ENCODE assay signal across 9 cellular contexts in genomic region chr15:38853608-38854007, GRCh38.
DNase-seq lines count a peak whose midpoint lies in the region; ATAC-seq and TF ChIP-seq lines count a peak whose summit lies in the region.
"Had no signal": no experiment of that assay in that cellular context is flagged by ENCODE, and none has a peak within 500 bp of the region (broad histone marks: within the 10 kb centered on the region; RNA-seq: fewer than 3 reads in every experiment).

No MANE protein-coding gene starts in this region.

- H3K27me3 ChIP-seq in Caco-2 (replicated peaks; ENCODE audit: control insufficient read depth, insufficient read depth, low read length), result no peaks in the 10 kb centered on the region
- H3K27me3 ChIP-seq in lower lobe of right lung (ENCODE audit: low read depth), result no peaks in the 10 kb centered on the region

- intact Hi-C loops in Caco-2 (cut with micrococcal nuclease; ENCODE audit: unreplicated experiment) (loop anchor here (1.0 kb wide), 2 partner anchors 36 to 146 kb away; no protein-coding TSS in a partner anchor), lower lobe of right lung (cut with DNase I) (no loop called here)

- no peaks in the 10 kb centered on the region for H3K27me3 Mint-ChIP-seq in Caco-2 (ENCODE audit: insufficient read depth, unreplicated experiment)

- H3K9me3 ChIP-seq in Caco-2, result no peaks in the 10 kb centered on the region
- no peaks in the 10 kb centered on the region for H3K9me3 ChIP-seq in lower lobe of right lung

- peak; percentile 51 to 65 for DNase-seq in Caco-2
- DNase-seq in LHCN-M2 (ENCODE audit: low read depth), result peak; percentile 45
- peak; percentile 25 to 34 for DNase-seq in activated T-cell treated with anti-CD3 and anti-CD28 coated beads, Interleukin-2, amount 50 U/mL, for 48 hours
- no peak for DNase-seq in lower lobe of right lung
- DNase-seq in NOMO-1 treated with DMSO at 0.1 percent for 48 hours (lab: John Stamatoyannopoulos, UW; ENCODE audit: unreplicated experiment), result no peak
- DNase-seq in RPMI8226, result no peak
- DNase-seq: activated CD8-positive, alpha-beta memory T cell treated with anti-CD3 and anti-CD28 coated beads, Interleukin-2, amount 10 ng/mL, durations not matched to agents 7 days and 5 days had no signal

- H3K9me3 Mint-ChIP-seq in Caco-2 (ENCODE audit: unreplicated experiment), result no peaks in the 10 kb centered on the region

- H3K27ac Mint-ChIP-seq in Caco-2 (ENCODE audit: unreplicated experiment), result no peak overlapping the region
- H3K27ac Mint-ChIP-seq: activated CD8-positive, alpha-beta memory T cell treated with anti-CD3 and anti-CD28 coated beads, Interleukin-2, amount 10 ng/mL, durations not matched to agents 7 days and 5 days had no signal

- H3K36me3 ChIP-seq in Caco-2 (ENCODE audit: control insufficient read depth, insufficient read depth, low read length), result no peaks in the 10 kb centered on the region
- no peaks in the 10 kb centered on the region for H3K36me3 ChIP-seq in lower lobe of right lung

- H3K4me3 Mint-ChIP-seq in Caco-2 (ENCODE audit: unreplicated experiment), result no peak overlapping the region
- H3K4me3 Mint-ChIP-seq: activated CD8-positive, alpha-beta memory T cell treated with anti-CD3 and anti-CD28 coated beads, Interleukin-2, amount 10 ng/mL, durations not matched to agents 7 days and 5 days had no signal

- POLR2A ChIA-PET in Caco-2 (lab: Charles Lee), result no interaction called here

- H3K4me1 ChIP-seq in Caco-2, result no peaks in the 10 kb centered on the region
- no peaks in the 10 kb centered on the region for H3K4me1 ChIP-seq in lower lobe of right lung

- no peaks in the 10 kb centered on the region for H3K4me1 Mint-ChIP-seq in Caco-2 (ENCODE audit: low read depth, unreplicated experiment)
- H3K4me1 Mint-ChIP-seq: activated CD8-positive, alpha-beta memory T cell treated with anti-CD3 and anti-CD28 coated beads, Interleukin-2, amount 10 ng/mL, durations not matched to agents 7 days and 5 days had no signal

- H3K4me3 ChIP-seq in Caco-2 (ENCODE audit: low read depth, low read length) (no peak overlapping the region), lower lobe of right lung (no peak overlapping the region)

- H3K27ac ChIP-seq in lower lobe of right lung, result no peak overlapping the region

- CTCF ChIA-PET in Caco-2 (lab: Charles Lee), result interaction anchor here (0.7 to 1.4 kb wide), 4 partner anchors 20 to 300 kb away, joined by 3 to 6 read pairs (median 4); no protein-coding TSS in a partner anchor

- peak; percentile 43 to 66 for TF ChIP-seq CTCF in Caco-2 (IDR thresholded peaks at IDR 0.05; ENCODE audit: insufficient read depth in 1 of 2, low read depth in 1 of 2, low read length in 1 of 2, severe bottlenecking in 1 of 2, unreplicated experiment in 1 of 2)
- peak; percentile 10 for TF ChIP-seq CTCF in lower lobe of right lung (IDR thresholded peaks at IDR 0.05)

- no TSS peak for BruUV-seq in Caco-2 (replicated peaks; lab: Mats Ljungman, UMichigan)

- ATAC-seq in lower lobe of right lung (no peak), HG03135 (IDR thresholded peaks at IDR 0.05; ENCODE audit: unreplicated experiment) (no peak), HG03159 (IDR thresholded peaks at IDR 0.05; ENCODE audit: unreplicated experiment) (no peak)
- ATAC-seq: activated CD8-positive, alpha-beta memory T cell treated with anti-CD3 and anti-CD28 coated beads, Interleukin-2, amount 10 ng/mL, durations not matched to agents 7 days and 5 days had no signal

- H3K36me3 Mint-ChIP-seq in Caco-2 (ENCODE audit: insufficient read depth, unreplicated experiment), result no peaks in the 10 kb centered on the region
- H3K36me3 Mint-ChIP-seq: activated CD8-positive, alpha-beta memory T cell treated with anti-CD3 and anti-CD28 coated beads, Interleukin-2, amount 10 ng/mL, durations not matched to agents 7 days and 5 days had no signal

Comparison
In these comparisons a context has a peak if more than half of its experiments do, and no peak if none do; other contexts are left out.
1. DNase-seq: peak in Caco-2 (2 of 2), LHCN-M2 (single experiment) and activated T-cell treated with anti-CD3 and anti-CD28 coated beads, Interleukin-2, amount 50 U/mL, for 48 hours (2 of 2); none in lower lobe of right lung (single experiment), NOMO-1 treated with DMSO at 0.1 percent for 48 hours (single experiment) and RPMI8226 (single experiment).